Comparison of ENCODE assay signal across 23 cellular contexts in genomic region chr21:28790335-28790734, GRCh38.
A peak's percentile ranks its signal among the peaks of the same experiment; 100 is the strongest.
DNase-seq lines count a peak whose midpoint lies in the region; ATAC-seq, FAIRE-seq and TF ChIP-seq lines count a peak whose summit lies in the region.
"Had no signal": no experiment of that assay in that cellular context is flagged by ENCODE, and none has a peak within 500 bp of the region (broad histone marks: within the 10 kb centered on the region; RNA-seq: fewer than 3 reads in every experiment).

No MANE protein-coding gene starts in this region.

- no peak overlapping the region for H2BK5ac ChIP-seq in mesendoderm (ENCODE audit: low read length)

- FAIRE-seq in TTC549 (lab: Jason Lieb, UNC): peak; percentile 85
- FAIRE-seq: HepG2, K562 had no signal

- no peaks in the 10 kb centered on the region for H3K4me1 Mint-ChIP-seq in Caco-2 (ENCODE audit: low read depth, unreplicated experiment)

- H3K9me3 ChIP-seq in SK-N-SH: no peaks in the 10 kb centered on the region
- H3K9me3 ChIP-seq in Caco-2: no peaks in the 10 kb centered on the region
- H3K9me3 ChIP-seq: BE2C had no signal

- CTCF ChIA-PET in SK-N-SH (lab: Yijun Ruan, JAX) (interaction anchor here (1.3 kb wide), 1 partner anchor 34 kb away, joined by 6 read pairs; no protein-coding TSS in a partner anchor), Caco-2 (lab: Charles Lee) (no interaction called here)

- no peaks in the 10 kb centered on the region for H3K36me3 ChIP-seq in SK-N-SH (replicated peaks in 1 of 2; ENCODE audit: control insufficient read depth in 1 of 2, insufficient read depth in 2 of 2, low read length in 1 of 2)
- H3K36me3 ChIP-seq in mesendoderm (ENCODE audit: control insufficient read depth, insufficient read depth, low read length): no peaks in the 10 kb centered on the region
- H3K36me3 ChIP-seq in Caco-2 (ENCODE audit: control insufficient read depth, insufficient read depth, low read length): no peaks in the 10 kb centered on the region
- H3K36me3 ChIP-seq: BE2C, SJSA1 had no signal

- no peak overlapping the region for H3K4me2 ChIP-seq in SK-N-SH
- no peak overlapping the region for H3K4me2 ChIP-seq in mesendoderm (ENCODE audit: low read length)

- H3K18ac ChIP-seq in mesendoderm (ENCODE audit: low read length): no peak overlapping the region

- TF ChIP-seq CTCF in SK-N-SH (IDR thresholded peaks at IDR 0.05) (no peak), Caco-2 (IDR thresholded peaks at IDR 0.05; ENCODE audit: insufficient read depth in 1 of 2, low read depth in 1 of 2, low read length in 1 of 2, severe bottlenecking in 1 of 2, unreplicated experiment in 1 of 2) (no peak)

- H3K79me2 ChIP-seq in SK-N-SH (ENCODE audit: insufficient read depth) (no peaks in the 10 kb centered on the region), mesendoderm (ENCODE audit: control insufficient read depth, insufficient read depth, low read length) (no peaks in the 10 kb centered on the region)

- no peak for TF ChIP-seq RAD21 in SK-N-SH (IDR thresholded peaks at IDR 0.05; ENCODE audit: low read length)

- no peaks in the 10 kb centered on the region for H3K36me3 Mint-ChIP-seq in Caco-2 (ENCODE audit: insufficient read depth, unreplicated experiment)

- no peak overlapping the region for H3K27ac Mint-ChIP-seq in Caco-2 (ENCODE audit: unreplicated experiment)

- H3K27me3 ChIP-seq in SK-N-SH (ENCODE audit: insufficient read depth): no peaks in the 10 kb centered on the region
- no peaks in the 10 kb centered on the region for H3K27me3 ChIP-seq in mesendoderm (ENCODE audit: insufficient read depth, low read length, poor library complexity)
- no peaks in the 10 kb centered on the region for H3K27me3 ChIP-seq in Caco-2 (replicated peaks; ENCODE audit: control insufficient read depth, insufficient read depth, low read length)
- H3K27me3 ChIP-seq: BE2C, SJSA1 had no signal

- no peak overlapping the region for H3K4ac ChIP-seq in mesendoderm (ENCODE audit: low read depth, low read length)

- H3K9me2 ChIP-seq in SK-N-SH: no peaks in the 10 kb centered on the region

- intact Hi-C loops in Caco-2 (cut with micrococcal nuclease; ENCODE audit: unreplicated experiment): loop anchor here (5.0 kb wide), 1 partner anchor 1033 kb away; no protein-coding TSS in a partner anchor

- no TSS peak for BruUV-seq in Caco-2 (replicated peaks; lab: Mats Ljungman, UMichigan)

- no peak overlapping the region for H4K8ac ChIP-seq in mesendoderm (ENCODE audit: low read depth, low read length)

- H3K79me1 ChIP-seq in mesendoderm (ENCODE audit: low read length): no peaks in the 10 kb centered on the region

- TF ChIP-seq EP300 in SK-N-SH (IDR thresholded peaks at IDR 0.05; ENCODE audit: borderline replicate concordance in 1 of 2, low read depth in 1 of 2, low read length in 1 of 2): no peak

- no peak overlapping the region for H2BK120ac ChIP-seq in mesendoderm (ENCODE audit: low read depth, low read length)

- H3K9ac ChIP-seq in SK-N-SH (no peak overlapping the region), mesendoderm (ENCODE audit: low read length) (no peak overlapping the region)
- H3K9ac ChIP-seq: GM23248 had no signal

- H3K9me3 Mint-ChIP-seq in Caco-2 (ENCODE audit: unreplicated experiment): peaks cover 7% of the 10 kb centered on the region

- H3K4me3 Mint-ChIP-seq in Caco-2 (ENCODE audit: unreplicated experiment): no peak overlapping the region

- H4K5ac ChIP-seq in mesendoderm (ENCODE audit: low read length): no peak overlapping the region

- H3K27me3 Mint-ChIP-seq in Caco-2 (ENCODE audit: insufficient read depth, unreplicated experiment): peaks cover 8% of the 10 kb centered on the region

- no peaks in the 10 kb centered on the region for H4K20me1 ChIP-seq in SK-N-SH (ENCODE audit: insufficient read depth)

- no peak overlapping the region for H3K23ac ChIP-seq in mesendoderm (ENCODE audit: low read length)

- H2AFZ ChIP-seq in SK-N-SH (ENCODE audit: low read depth): no peak overlapping the region
- H2AFZ ChIP-seq: GM23248 had no signal

- no peak overlapping the region for H2AK5ac ChIP-seq in mesendoderm (ENCODE audit: low read length)

- peak overlapping the region in 1 of 2 experiments; percentile 12; a peak in 1 of 4 replicates for H3K27ac ChIP-seq in SK-N-SH (ENCODE audit: low read depth in 2 of 2, low read length in 1 of 2)
- H3K27ac ChIP-seq in mesendoderm (ENCODE audit: low read depth, low read length): no peak overlapping the region
- H3K27ac ChIP-seq: 22Rv1, GM23248, SJSA1 had no signal

- H3K4me1 ChIP-seq in SK-N-SH (ENCODE audit: control insufficient read depth in 1 of 2, insufficient read depth in 2 of 2, low read depth in 1 of 2, low read length in 1 of 2): peaks cover 0 to 6% of the 10 kb centered on the region in 2 experiments; a peak in 3 of 4 replicates
- no peaks in the 10 kb centered on the region for H3K4me1 ChIP-seq in mesendoderm (ENCODE audit: control insufficient read depth, low read depth, low read length)
- no peaks in the 10 kb centered on the region for H3K4me1 ChIP-seq in Caco-2
- H3K4me1 ChIP-seq: BE2C had no signal

- POLR2A ChIA-PET in SK-N-SH (lab: Yijun Ruan, JAX): no interaction called here
- POLR2A ChIA-PET in Caco-2 (lab: Charles Lee): no interaction called here

- H2BK15ac ChIP-seq in mesendoderm (replicated peaks; ENCODE audit: low read depth): no peak overlapping the region

- WGBS in SK-N-SH (ENCODE audit: low lambda C conversion rate): 68% methylated on average over 3 of the region's 3 CpGs
- no CpG with 5 or more reads among the region's 3 CpGs for WGBS in mesendoderm (ENCODE audit: extremely low coverage, insufficient coverage, low lambda C conversion rate)

- DNase-seq in SK-N-SH (peak; percentile 20), mesendoderm (peak; percentile 4), superior temporal gyrus (ENCODE audit: extremely low spot score) (peak; percentile 25), Caco-2 (no peak), GM03348 (ENCODE audit: low spot score) (no peak)
- DNase-seq: BE2C, GM23248, H7, Kasumi-1, NCI-H1092 treated with DMSO at 0.1 percent for 48 hours, NCI-H1436, NCI-H187 treated with DMSO at 0.1 percent for 48 hours, NCI-H2107, NCI-H524 treated with DMSO at 0.1 percent for 48 hours, NCI-H774, PC-3 had no signal

- ATAC-seq in SK-N-SH treated with all-trans-retinoic acid at 6 μM for 48 hours: no peak
- ATAC-seq: HepG2, PC-3, Right ventricle myocardium inferior had no signal

- H3K4me3 ChIP-seq in SK-N-SH (ENCODE audit: low read depth in 2 of 2, low read length in 1 of 2) (no peak overlapping the region), mesendoderm (ENCODE audit: low read length) (no peak overlapping the region), Caco-2 (ENCODE audit: low read depth, low read length) (no peak overlapping the region)
- H3K4me3 ChIP-seq: GM23248, K562, SJSA1 had no signal

- H3K56ac ChIP-seq in mesendoderm (ENCODE audit: low read length): no peak overlapping the region

- no peaks in the 10 kb centered on the region for H3F3A ChIP-seq in SK-N-SH (replicated peaks; ENCODE audit: insufficient read depth)

TF ChIP-seq in SK-N-SH, 30 proteins besides CTCF, POLR2A, EP300 and RAD21:
- no peak for TF ChIP-seq GATA2 (CRISPR knock-in tag; IDR thresholded peaks at IDR 0.05)
- TF ChIP-seq SIN3A (IDR thresholded peaks at IDR 0.05; ENCODE audit: borderline replicate concordance, low read depth, low read length): no peak
- TF ChIP-seq NRF1 (IDR thresholded peaks at IDR 0.05; ENCODE audit: low read depth, low read length): no peak
- no peak for TF ChIP-seq RXRA (IDR thresholded peaks at IDR 0.05; ENCODE audit: borderline replicate concordance, low read depth)
- no peak for TF ChIP-seq ELF1 (IDR thresholded peaks at IDR 0.05)
- no peak for TF ChIP-seq MEF2A (IDR thresholded peaks at IDR 0.05; ENCODE audit: borderline replicate concordance, low read depth)
- TF ChIP-seq FOXM1 (IDR thresholded peaks at IDR 0.05; ENCODE audit: low read depth): no peak
- TF ChIP-seq JUND (IDR thresholded peaks at IDR 0.05): no peak
- TF ChIP-seq POLR2AphosphoS5 (IDR thresholded peaks at IDR 0.05; ENCODE audit: low read depth, low read length): no peak
- no peak for TF ChIP-seq MXI1 (IDR thresholded peaks at IDR 0.05; ENCODE audit: low read depth, low read length)
- no peak for TF ChIP-seq TEAD4 (IDR thresholded peaks at IDR 0.05; ENCODE audit: borderline replicate concordance, insufficient read depth)
- no peak for TF ChIP-seq TCF12 (IDR thresholded peaks at IDR 0.05)
- no peak for TF ChIP-seq FOSL2 (IDR thresholded peaks at IDR 0.05; ENCODE audit: borderline replicate concordance, low read depth)

TF ChIP-seq in SK-N-SH treated with all-trans-retinoic acid at 6 μM for 48 hours, 23 proteins besides CTCF, POLR2A, EP300 and RAD21 (continues in another document):
- TF ChIP-seq ARNTL (CRISPR knock-in tag; IDR thresholded peaks at IDR 0.05; ENCODE audit: borderline replicate concordance, low read depth) (no peak), BACH2 (CRISPR knock-in tag; IDR thresholded peaks at IDR 0.05; ENCODE audit: borderline replicate concordance) (no peak), RARB (CRISPR knock-in tag; IDR thresholded peaks at IDR 0.05) (no peak), POU6F1 (CRISPR knock-in tag; IDR thresholded peaks at IDR 0.05; ENCODE audit: borderline replicate concordance, low read depth) (no peak), ZNF70 (CRISPR knock-in tag; IDR thresholded peaks at IDR 0.05) (no peak), ZFP3 (CRISPR knock-in tag; IDR thresholded peaks at IDR 0.05) (no peak), ZNF8 (CRISPR knock-in tag; IDR thresholded peaks at IDR 0.05) (no peak)

Comparison
In these comparisons a context has a peak if more than half of its experiments do, and no peak if none do; other contexts are left out.
1. DNase-seq: peak in SK-N-SH (single experiment), mesendoderm (single experiment) and superior temporal gyrus (single experiment); none in Caco-2 (0 of 2) and GM03348 (single experiment).